11 cellular contexts compared by ENCODE assay signal in the genomic region with DNA sequence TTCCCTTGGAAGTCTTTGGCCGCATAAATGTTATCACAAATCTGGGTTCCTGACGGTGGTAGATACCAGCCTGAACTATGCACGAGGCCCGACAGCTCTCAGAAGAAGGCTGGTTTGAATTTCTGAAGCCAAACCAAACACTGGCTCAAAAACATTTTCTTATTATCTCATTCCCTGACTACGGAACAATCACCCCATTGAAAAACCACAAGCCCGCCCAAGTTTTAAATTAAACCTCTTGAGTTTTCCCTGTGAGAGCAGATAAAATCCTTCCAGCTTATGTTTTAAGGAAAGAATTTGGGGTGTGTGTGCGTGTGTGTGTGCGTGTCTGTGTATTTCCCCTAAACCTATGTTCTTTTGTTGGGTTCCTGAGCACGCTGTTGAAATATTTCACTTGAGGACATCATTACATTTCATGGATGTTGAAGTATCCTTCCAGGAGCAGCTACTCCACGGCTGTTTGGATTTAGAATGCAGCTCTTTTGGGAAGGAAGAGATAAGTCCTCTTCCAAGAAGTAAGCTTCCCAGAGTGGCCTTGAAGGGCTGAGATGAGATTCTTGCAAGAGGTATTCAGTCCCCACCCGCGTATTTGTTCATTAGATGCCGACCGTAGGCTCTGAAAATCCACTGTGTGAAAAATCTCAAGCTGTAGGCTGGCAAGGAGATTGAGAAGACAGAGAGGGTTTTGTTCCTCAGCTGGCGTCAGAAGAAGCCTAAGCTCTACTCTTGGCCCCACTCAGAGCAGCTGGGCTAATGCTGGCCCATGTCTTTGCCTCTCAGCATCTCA.
DNase-seq lines count a peak whose midpoint lies in the region; ATAC-seq and TF ChIP-seq lines count a peak whose summit lies in the region.
"Had no signal": no experiment of that assay in that cellular context is flagged by ENCODE, and none has a peak within 500 bp of the region (broad histone marks: within the 10 kb centered on the region; RNA-seq: fewer than 3 reads in every experiment).

No MANE protein-coding gene starts in this region.

- H3K9me3 Mint-ChIP-seq in CD4-positive, alpha-beta memory T cell = peaks cover 0 to 5% (median 2%) of the 10 kb centered on the region in 8 donors
- H3K9me3 Mint-ChIP-seq: neural progenitor cell had no signal

- intact Hi-C loops in CD4-positive, alpha-beta memory T cell (cut with micrococcal nuclease) = no loop called here

- peaks cover 0 to 54% of the 10 kb centered on the region in 2 donors for H3K4me1 ChIP-seq in right atrium auricular region
- peaks cover 7% of the 10 kb centered on the region for H3K4me1 ChIP-seq in CD4-positive, alpha-beta memory T cell (ENCODE audit: insufficient read depth, low read length)

- H3K27me3 Mint-ChIP-seq in CD4-positive, alpha-beta memory T cell = peaks cover 0 to 3% of the 10 kb centered on the region in 2 donors

- no peaks in the 10 kb centered on the region for H3K27me3 ChIP-seq in right atrium auricular region
- no peaks in the 10 kb centered on the region for H3K27me3 ChIP-seq in CD4-positive, alpha-beta memory T cell (ENCODE audit: insufficient read depth, low read length)
- H3K27me3 ChIP-seq: BLaER1, neural progenitor cell had no signal

- CTCF ChIA-PET in CD4-positive, alpha-beta memory T cell (lab: Charles Lee; ENCODE audit: partially characterized antibody) = no interaction called here

- peaks cover 4 to 7% (median 6%) of the 10 kb centered on the region in 4 donors for H3K4me1 Mint-ChIP-seq in CD4-positive, alpha-beta memory T cell

- H3K27ac ChIP-seq in right atrium auricular region = peak overlapping the region; percentile 70
- H3K27ac ChIP-seq in CD4-positive, alpha-beta memory T cell (ENCODE audit: low read depth, low read length) = no peak overlapping the region
- H3K27ac ChIP-seq: BLaER1, neural progenitor cell had no signal

- POLR2A ChIA-PET in CD4-positive, alpha-beta memory T cell (lab: Charles Lee; ENCODE audit: partially characterized antibody) = no interaction called here

- H3K27ac Mint-ChIP-seq in CD4-positive, alpha-beta memory T cell = no peak overlapping the region
- H3K27ac Mint-ChIP-seq: neural progenitor cell had no signal

- H3K36me3 ChIP-seq in right atrium auricular region = no peaks in the 10 kb centered on the region
- no peaks in the 10 kb centered on the region for H3K36me3 ChIP-seq in CD4-positive, alpha-beta memory T cell (ENCODE audit: insufficient read depth, low read length)
- H3K36me3 ChIP-seq: BLaER1, neural progenitor cell had no signal

- H3K4me3 Mint-ChIP-seq in CD4-positive, alpha-beta memory T cell = no peak overlapping the region

- in situ Hi-C loops in astrocyte of the spinal cord (cut with HindIII; ENCODE audit: low sequenced_read_pairs) = no loop called here

- TF ChIP-seq CTCF in astrocyte of the spinal cord (IDR thresholded peaks at IDR 0.05; ENCODE audit: low read depth, low read length) = no peak
- no peak for TF ChIP-seq CTCF in right atrium auricular region (IDR thresholded peaks at IDR 0.05)
- TF ChIP-seq CTCF in retinal pigment epithelial cell (conservative IDR thresholded peaks at IDR 0.05; ENCODE audit: low read depth, low read length) = no peak

- H3K4me3 ChIP-seq in astrocyte of the spinal cord (ENCODE audit: low read depth, low read length) = no peak overlapping the region
- H3K4me3 ChIP-seq in right atrium auricular region = no peak overlapping the region
- no peak overlapping the region for H3K4me3 ChIP-seq in retinal pigment epithelial cell (ENCODE audit: low read length)
- no peak overlapping the region for H3K4me3 ChIP-seq in CD4-positive, alpha-beta memory T cell (ENCODE audit: low read length in 2 of 2)
- H3K4me3 ChIP-seq: BLaER1, neural progenitor cell had no signal

- H3K36me3 Mint-ChIP-seq in CD4-positive, alpha-beta memory T cell = peaks cover 0 to 1% of the 10 kb centered on the region in 2 donors
- H3K36me3 Mint-ChIP-seq: neural progenitor cell had no signal

- no peak for ATAC-seq in GM19395 (IDR thresholded peaks at IDR 0.05; ENCODE audit: unreplicated experiment)
- ATAC-seq in GM21529 (IDR thresholded peaks at IDR 0.05; ENCODE audit: unreplicated experiment) = no peak

- DNase-seq in DMS79 (lab: John Stamatoyannopoulos, UW) = peak; percentile 85
- DNase-seq in astrocyte of the spinal cord (ENCODE audit: low read depth, low spot score) = peak; percentile 86
- no peak for DNase-seq in right atrium auricular region (ENCODE audit: low spot score)
- DNase-seq in retinal pigment epithelial cell (ENCODE audit: low read depth) = peak; percentile 73
- no peak for DNase-seq in CD4-positive, alpha-beta memory T cell
- DNase-seq in retina = no peak
- DNase-seq: NCI-H1694 treated with DMSO at 0.1 percent for 48 hours had no signal

- H3K9me3 ChIP-seq in right atrium auricular region = no peaks in the 10 kb centered on the region
- no peaks in the 10 kb centered on the region for H3K9me3 ChIP-seq in CD4-positive, alpha-beta memory T cell (ENCODE audit: control insufficient read depth in 1 of 2, low read length in 2 of 2)

Comparison
In these comparisons a context has a peak if more than half of its experiments do, and no peak if none do; other contexts are left out.
1. DNase-seq: peak in DMS79 (single experiment), astrocyte of the spinal cord (single experiment) and retinal pigment epithelial cell (single experiment); none in right atrium auricular region (single experiment), CD4-positive, alpha-beta memory T cell (0 of 5) and retina (single experiment).